Comparison of ENCODE assay signal across 19 cellular contexts in the genomic region with DNA sequence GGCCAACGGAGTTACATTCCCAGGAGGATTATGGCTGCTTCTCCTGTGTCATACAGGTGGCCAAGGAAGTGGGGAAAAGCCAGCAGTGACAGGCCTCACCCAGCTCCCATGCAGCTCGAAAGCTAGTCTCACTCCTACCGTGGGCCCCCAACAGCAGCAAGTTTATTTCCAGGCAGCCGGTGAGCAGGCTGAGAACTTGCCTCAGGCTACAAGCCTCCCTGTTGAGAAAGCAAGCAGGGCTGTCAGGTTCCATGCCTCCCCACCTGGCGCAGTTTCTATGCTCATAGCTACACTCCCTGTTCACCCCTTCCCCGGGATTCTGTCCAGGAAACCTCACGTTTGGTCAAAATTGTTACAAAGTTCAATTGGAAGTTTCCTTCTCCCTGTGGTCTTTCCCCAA. TPM values are rescaled to one million over a fixed set of nuclear protein-coding genes. Genes with fewer than 3 reads are reported as not detected.
"Had no signal": no experiment of that assay in that cellular context is flagged by ENCODE, and none has a peak within 500 bp of the region (broad histone marks: within the 10 kb centered on the region; RNA-seq: fewer than 3 reads in every experiment).

No MANE protein-coding gene starts in this region.

- H3K4me1 ChIP-seq: left lung, lower lobe of right lung, neural progenitor cell, pancreas, upper lobe of left lung, uterus had no signal

- H3K27me3 ChIP-seq: left lung, neural progenitor cell, pancreas, upper lobe of left lung, uterus had no signal

- H3K36me3 Mint-ChIP-seq: memory B cell; natural killer cell treated with Interleukin-12 subunit alpha and Interleukin-12 subunit beta and Interleukin-15 and Interleukin-18, amount 100 ng/mL, for 72 hours; neural progenitor cell had no signal

- H3K27ac ChIP-seq: heart left ventricle, left lung, lower lobe of right lung, neural progenitor cell, pancreas, upper lobe of left lung, uterus had no signal

- H3K9ac ChIP-seq: neural progenitor cell had no signal

- H3K9me3 Mint-ChIP-seq: effector memory CD8-positive, alpha-beta T cell had no signal

- H3K4me3 Mint-ChIP-seq: effector memory CD8-positive, alpha-beta T cell; memory B cell; natural killer cell treated with Interleukin-12 subunit alpha and Interleukin-12 subunit beta and Interleukin-15 and Interleukin-18, amount 100 ng/mL, for 72 hours; neural progenitor cell had no signal

- ATAC-seq: effector memory CD8-positive, alpha-beta T cell; heart left ventricle; left lung; lower lobe of right lung; natural killer cell treated with Interleukin-12 subunit alpha and Interleukin-12 subunit beta and Interleukin-15 and Interleukin-18, amount 100 ng/mL, for 72 hours; pancreas; right cardiac atrium had no signal

- H3K36me3 ChIP-seq: heart left ventricle, left lung, lower lobe of right lung, neural progenitor cell, pancreas, upper lobe of left lung, uterus had no signal

- H3K4me2 ChIP-seq: neural progenitor cell had no signal

- H3K4me3 ChIP-seq: heart left ventricle, left lung, lower lobe of right lung, neural progenitor cell, pancreas, upper lobe of left lung, uterus had no signal

- H3K27ac Mint-ChIP-seq: effector memory CD8-positive, alpha-beta T cell; memory B cell; natural killer cell treated with Interleukin-12 subunit alpha and Interleukin-12 subunit beta and Interleukin-15 and Interleukin-18, amount 100 ng/mL, for 72 hours; neural progenitor cell had no signal

- H3K9me3 ChIP-seq: lower lobe of right lung, pancreas, upper lobe of left lung, uterus had no signal

- DNase-seq: effector memory CD8-positive, alpha-beta T cell; erythroblast; foreskin melanocyte; heart left ventricle; hypothalamus; left lung; lower lobe of right lung; midbrain; occipital lobe; pancreas; right cardiac atrium; small intestine; stimulated activated CD4-positive, alpha-beta T cell treated with anti-CD3 and anti-CD28 coated beads, Interleukin-12 subunit alpha, Interleukin-12 subunit beta, amount 100 ng/mL, for 4 hours; stimulated activated naive CD4-positive, alpha-beta T cell treated with Interleukin-2 at 50 U/mL for 16 hours; upper lobe of left lung; uterus had no signal

- H3K4me1 Mint-ChIP-seq: memory B cell, neural progenitor cell had no signal

RNA-seq across cellular contexts. Expression of a gene that starts 27.5 kb away (rescaled TPM):
- total RNA-seq: natural killer cell treated with Interleukin-12 subunit alpha and Interleukin-12 subunit beta and Interleukin-15 and Interleukin-18, amount 100 ng/mL, for 72 hours had no signal
